In genomic region chr12:43245947-43246346, GRCh38 we compare ENCODE assay signal across 29 cellular contexts.
"Had no signal": no experiment of that assay in that cellular context is flagged by ENCODE, and none has a peak within 500 bp of the region (broad histone marks: within the 10 kb centered on the region; RNA-seq: fewer than 3 reads in every experiment).

No MANE protein-coding gene starts in this region.

- H3K4me1 ChIP-seq: SJCRH30 had no signal

- ATAC-seq: Panc1, Right ventricle myocardium inferior, SK-N-SH treated with all-trans-retinoic acid at 6 μM for 48 hours, T-cell had no signal

- H3K27ac Mint-ChIP-seq: T-cell had no signal

- H3K27me3 ChIP-seq: MG63, SJCRH30 had no signal

- H3K4me3 Mint-ChIP-seq: T-cell had no signal

- H3K36me3 ChIP-seq: MG63, SJCRH30 had no signal

- H3K4me2 ChIP-seq: PC-9 had no signal

- H3K9me3 ChIP-seq: MG63, SJCRH30 had no signal

- H3K4me3 ChIP-seq: MG63, PC-9, SJCRH30, SK-N-MC had no signal

- DNase-seq: Kasumi-1, MG63, MV-4-11, NCI-H1092, NCI-H1105, NCI-H1417 treated with DMSO at 0.1 percent for 48 hours, NCI-H1436 treated with DMSO at 0.1 percent for 48 hours, NCI-H1694 treated with DMSO at 0.1 percent for 48 hours, NCI-H187 treated with DMSO at 0.1 percent for 48 hours, NCI-H2029, NCI-H2081, NCI-H2171 treated with DMSO at 0.1 percent for 48 hours, NCI-H2227 treated with DMSO at 0.1 percent for 48 hours, NCI-H345, NCI-H446, NCI-H510A treated with DMSO at 0.1 percent for 48 hours, NCI-H524 treated with DMSO at 0.1 percent for 48 hours, NCI-H526 treated with DMSO at 0.1 percent for 48 hours, NCI-H774, PC-9, SHP77, SIG-M5, SJCRH30, T-cell had no signal

- H2AFZ ChIP-seq: PC-9 had no signal

- H3K36me3 Mint-ChIP-seq: T-cell had no signal

- H3K4me1 Mint-ChIP-seq: T-cell had no signal

- H3K27ac ChIP-seq: PC-9, RWPE1, SJCRH30, SK-N-MC had no signal

- H3K27me3 Mint-ChIP-seq: T-cell had no signal
